ENCODE assay signal across 12 cellular contexts in genomic region chr10:24467094-24467493, GRCh38.
DNase-seq lines count a peak whose midpoint lies in the region; ATAC-seq and TF ChIP-seq lines count a peak whose summit lies in the region.
"Had no signal": no experiment of that assay in that cellular context is flagged by ENCODE, and none has a peak within 500 bp of the region (broad histone marks: within the 10 kb centered on the region; RNA-seq: fewer than 3 reads in every experiment).

No MANE protein-coding gene starts in this region.

- H3K79me2 ChIP-seq in PC-3 (ENCODE audit: low read length), result peaks cover 51% of the 10 kb centered on the region

- no TSS peak for BruUV-seq in PC-3 (replicated peaks; lab: Mats Ljungman, UMichigan)

- no peaks in the 10 kb centered on the region for H3K9me2 ChIP-seq in PC-3 (replicated peaks; ENCODE audit: low read length)

- H3K9me3 ChIP-seq in AG04450 (ENCODE audit: control insufficient read depth, insufficient read depth, low read length), result no peaks in the 10 kb centered on the region
- no peaks in the 10 kb centered on the region for H3K9me3 ChIP-seq in PC-3 (ENCODE audit: low read length)

- no peaks in the 10 kb centered on the region for H3K36me3 Mint-ChIP-seq in osteocyte (ENCODE audit: unreplicated experiment)
- H3K36me3 Mint-ChIP-seq: activated naive CD4-positive, alpha-beta T cell treated with anti-CD3 and anti-CD28 coated beads, Interleukin-2, amount 10 ng/mL, durations not matched to agents 7 days and 5 days had no signal

- no peaks in the 10 kb centered on the region for H3K36me3 ChIP-seq in PC-3 (ENCODE audit: low read depth, low read length)

- H3K9ac ChIP-seq in PC-3 (ENCODE audit: low read length), result peak overlapping the region; percentile 86

- intact Hi-C loops in PC-3 (cut with micrococcal nuclease), result no loop called here

- no peak overlapping the region for H2AFZ ChIP-seq in PC-3 (ENCODE audit: low read length)

- H3K27ac ChIP-seq in AG04450 (ENCODE audit: low read depth, low read length), result no peak overlapping the region
- peak overlapping the region; percentile 99 for H3K27ac ChIP-seq in PC-3 (ENCODE audit: low read length)
- peak overlapping the region; percentile 95 for H3K27ac ChIP-seq in epithelial cell of prostate

- H4K20me1 ChIP-seq in PC-3 (ENCODE audit: low read length), result peaks cover 30% of the 10 kb centered on the region

- no peaks in the 10 kb centered on the region for H3F3A ChIP-seq in PC-3 (ENCODE audit: low read length, unreplicated experiment)

- no peak for ATAC-seq in PC-3

- H3K27ac Mint-ChIP-seq in osteocyte (ENCODE audit: unreplicated experiment), result peak overlapping the region; percentile 5
- H3K27ac Mint-ChIP-seq: activated B cell treated with CpG ODN at 0.5 μM for 24 hours; activated naive CD4-positive, alpha-beta T cell treated with anti-CD3 and anti-CD28 coated beads, Interleukin-2, amount 10 ng/mL, durations not matched to agents 7 days and 5 days had no signal

- in situ Hi-C loops in KBM-7 (cut with MboI; ENCODE audit: low pct_unique_long_range_greater_than_20kb, low sequenced_read_pairs), result no loop called here

- TF ChIP-seq CTCF in AG04450 (IDR thresholded peaks at IDR 0.05; ENCODE audit: low read depth, low read length), result no peak
- no peak for TF ChIP-seq CTCF in PC-3 (conservative IDR thresholded peaks at IDR 0.05; ENCODE audit: low read depth, low read length)
- no peak for TF ChIP-seq CTCF in osteocyte (IDR thresholded peaks at IDR 0.05)

- H3K4me2 ChIP-seq in PC-3 (ENCODE audit: low read length), result peak overlapping the region; percentile 87

- H3K4me3 Mint-ChIP-seq in osteocyte (ENCODE audit: unreplicated experiment), result peak overlapping the region; percentile 43
- H3K4me3 Mint-ChIP-seq: activated B cell treated with CpG ODN at 0.5 μM for 24 hours; activated naive CD4-positive, alpha-beta T cell treated with anti-CD3 and anti-CD28 coated beads, Interleukin-2, amount 10 ng/mL, durations not matched to agents 7 days and 5 days had no signal

- DNase-seq in AG04450 (ENCODE audit: low read depth, low spot score), result no peak
- DNase-seq in PC-3, result no peak
- DNase-seq in epithelial cell of prostate (ENCODE audit: low read depth, low spot score), result no peak
- no peak for DNase-seq in osteocyte (ENCODE audit: extremely low spot score, unreplicated experiment)
- no peak for DNase-seq in stimulated activated CD4-positive, alpha-beta T cell treated with anti-CD3 and anti-CD28 coated beads, Interleukin-2, amount 100 ng/mL, for 48 hours
- no peak for DNase-seq in SIG-M5 treated with dmso at 0.1 percent for 504 hours (lab: John Stamatoyannopoulos, UW; ENCODE audit: unreplicated experiment)
- DNase-seq in 8988T, result no peak
- no peak for DNase-seq in KBM-7
- DNase-seq: activated B cell treated with CpG ODN at 0.5 μM for 24 hours; activated naive CD4-positive, alpha-beta T cell treated with anti-CD3 and anti-CD28 coated beads, Interleukin-2, amount 10 ng/mL, durations not matched to agents 7 days and 5 days; effector CD8-positive, alpha-beta T cell; NCI-H1694 had no signal

- POLR2A ChIA-PET in AG04450 (lab: Yijun Ruan, JAX) (interaction anchor here (0.6 kb wide), 1 partner anchor 24 kb away, joined by 3 read pairs; no protein-coding TSS in a partner anchor), PC-3 (lab: Charles Lee; ENCODE audit: unreplicated experiment) (interaction anchor here (0.6 kb wide), 1 partner anchor 39 kb away, joined by 3 read pairs; no protein-coding TSS in a partner anchor)

- H3K27me3 ChIP-seq in AG04450 (ENCODE audit: control insufficient read depth, insufficient read depth, low read length) (no peaks in the 10 kb centered on the region), PC-3 (ENCODE audit: low read length) (no peaks in the 10 kb centered on the region)

- peaks cover 46% of the 10 kb centered on the region for H3K4me1 Mint-ChIP-seq in osteocyte (ENCODE audit: unreplicated experiment)
- H3K4me1 Mint-ChIP-seq: activated B cell treated with CpG ODN at 0.5 μM for 24 hours had no signal

- CTCF ChIA-PET in AG04450 (lab: Charles Lee) (interaction anchor here (1.1 to 2.0 kb wide), 3 partner anchors 9 to 108 kb away, joined by 4 to 7 read pairs (median 4); no protein-coding TSS in a partner anchor), PC-3 (lab: Charles Lee) (no interaction called here)

- H3K4me3 ChIP-seq in AG04450 (ENCODE audit: low read depth, low read length) (peak overlapping the region; percentile 55), PC-3 (ENCODE audit: low read length) (peak overlapping the region; percentile 84)

- no peaks in the 10 kb centered on the region for H3K9me3 Mint-ChIP-seq in osteocyte (ENCODE audit: unreplicated experiment)
- H3K9me3 Mint-ChIP-seq: activated B cell treated with CpG ODN at 0.5 μM for 24 hours; activated naive CD4-positive, alpha-beta T cell treated with anti-CD3 and anti-CD28 coated beads, Interleukin-2, amount 10 ng/mL, durations not matched to agents 7 days and 5 days had no signal

- peaks cover 68% of the 10 kb centered on the region for H3K4me1 ChIP-seq in PC-3 (ENCODE audit: insufficient read depth, low read length)

- no peaks in the 10 kb centered on the region for H3K27me3 Mint-ChIP-seq in osteocyte (ENCODE audit: unreplicated experiment)
- H3K27me3 Mint-ChIP-seq: activated B cell treated with CpG ODN at 0.5 μM for 24 hours had no signal
